10 cellular contexts compared by ENCODE assay signal in the genomic region with DNA sequence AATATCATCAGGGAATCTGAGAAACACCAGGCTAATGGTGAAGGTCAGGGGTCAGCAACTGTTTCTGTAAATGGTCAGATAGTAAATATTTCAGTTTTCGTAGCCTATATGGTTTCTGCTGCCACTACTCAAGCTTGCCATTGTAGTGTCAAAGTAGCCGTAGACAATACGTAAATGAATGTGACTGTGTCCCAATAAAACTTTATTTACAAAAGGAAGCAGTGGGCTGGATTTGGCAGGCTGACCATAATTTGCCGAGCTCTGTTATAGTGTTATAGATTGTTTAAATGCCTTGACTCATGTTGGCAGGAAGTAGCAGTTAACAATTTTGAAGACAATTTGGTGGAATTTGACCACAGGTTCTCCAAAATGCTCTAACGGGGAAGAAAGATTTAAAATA.
DNase-seq lines count a peak whose midpoint lies in the region; ATAC-seq and TF ChIP-seq lines count a peak whose summit lies in the region.
"Had no signal": no experiment of that assay in that cellular context is flagged by ENCODE, and none has a peak within 500 bp of the region (broad histone marks: within the 10 kb centered on the region; RNA-seq: fewer than 3 reads in every experiment).

No MANE protein-coding gene starts in this region.

- TF ChIP-seq POLR2A in prostate gland (IDR thresholded peaks at IDR 0.05): no peak

- H2AFZ ChIP-seq in GM23248: no peak overlapping the region
- no peak overlapping the region for H2AFZ ChIP-seq in hepatocyte

- H3K4me3 ChIP-seq in GM23248 (no peak overlapping the region), epithelial cell of esophagus (ENCODE audit: low read length) (no peak overlapping the region), prostate gland (no peak overlapping the region), hepatocyte (no peak overlapping the region)
- H3K4me3 ChIP-seq: skin epidermis had no signal

- no peaks in the 10 kb centered on the region for H3K9me3 ChIP-seq in GM23248 (ENCODE audit: low read depth)
- no peaks in the 10 kb centered on the region for H3K9me3 ChIP-seq in prostate gland
- H3K9me3 ChIP-seq in hepatocyte (ENCODE audit: low read depth): no peaks in the 10 kb centered on the region

- in situ Hi-C loops in GM23248 (cut with MboI): no loop called here

- H3K4me1 ChIP-seq in GM23248 (ENCODE audit: insufficient read depth): peaks cover 10% of the 10 kb centered on the region
- peaks cover 22% of the 10 kb centered on the region for H3K4me1 ChIP-seq in prostate gland (replicated peaks)
- peaks cover 4% of the 10 kb centered on the region for H3K4me1 ChIP-seq in hepatocyte (ENCODE audit: insufficient read depth)

- no peaks in the 10 kb centered on the region for H3K9me2 ChIP-seq in GM23248 (ENCODE audit: insufficient read depth)
- H3K9me2 ChIP-seq in hepatocyte (replicated peaks; ENCODE audit: insufficient read depth): no peaks in the 10 kb centered on the region

- H3K27me3 ChIP-seq in GM23248 (replicated peaks; ENCODE audit: insufficient read depth) (no peaks in the 10 kb centered on the region), prostate gland (replicated peaks; ENCODE audit: insufficient read depth) (no peaks in the 10 kb centered on the region), hepatocyte (no peaks in the 10 kb centered on the region)

- no peak overlapping the region for H3K9ac ChIP-seq in GM23248

- H4K20me1 ChIP-seq in GM23248 (ENCODE audit: insufficient read depth) (no peaks in the 10 kb centered on the region), hepatocyte (ENCODE audit: insufficient read depth, poor library complexity, severe bottlenecking) (peaks cover 4% of the 10 kb centered on the region)

- H3K79me2 ChIP-seq in GM23248 (ENCODE audit: insufficient read depth) (peaks cover 98% of the 10 kb centered on the region), hepatocyte (peaks cover 85% of the 10 kb centered on the region)

- intact Hi-C loops in prostate gland (cut with DNase I): no loop called here

- TF ChIP-seq CTCF in epithelial cell of esophagus (IDR thresholded peaks at IDR 0.05; ENCODE audit: insufficient read depth, low read depth, low read length, missing control alignments): no peak
- TF ChIP-seq CTCF in prostate gland (IDR thresholded peaks at IDR 0.05): no peak
- no peak for TF ChIP-seq CTCF in hepatocyte (IDR thresholded peaks at IDR 0.05; ENCODE audit: poor library complexity)

- DNase-seq in GM23248 (peak; percentile 23), NOMO-1 (lab: John Stamatoyannopoulos, UW; ENCODE audit: unreplicated experiment in 2 of 2) (peak; percentile 55 to 83), epithelial cell of esophagus (ENCODE audit: low read depth) (peak; percentile 24), prostate gland (ENCODE audit: low spot score) (no peak), hepatocyte (ENCODE audit: low spot score) (no peak)
- DNase-seq: activated CD4-positive, alpha-beta memory T cell treated with anti-CD3 and anti-CD28 coated beads for 36 hours; MM.1S had no signal

- H3F3A ChIP-seq in GM23248 (ENCODE audit: insufficient read depth): peaks cover 18% of the 10 kb centered on the region; the same call in 1 of the 2 replicates

- H3K36me3 ChIP-seq in GM23248 (ENCODE audit: low read depth) (peaks cover 29% of the 10 kb centered on the region; the same call in 1 of the 2 replicates), prostate gland (no peaks in the 10 kb centered on the region), hepatocyte (replicated peaks; ENCODE audit: insufficient read depth, low read depth) (no peaks in the 10 kb centered on the region)

- no peak overlapping the region for H3K27ac ChIP-seq in GM23248
- H3K27ac ChIP-seq in prostate gland: peak overlapping the region; percentile 42 to 81
- H3K27ac ChIP-seq in hepatocyte: no peak overlapping the region

- 76 to 78% methylated on average over 5 of the region's 5 CpGs for WGBS in GM23248 (ENCODE audit: low coverage in 1 of 2, low lambda C conversion rate in 2 of 2, missing lambda C conversion rate in 2 of 2), 2 experiments
- WGBS in prostate gland: 58% methylated on average over 5 of the region's 5 CpGs
- 69% methylated on average over 5 of the region's 5 CpGs for WGBS in hepatocyte (ENCODE audit: low lambda C conversion rate, missing lambda C conversion rate)

- H3K4me2 ChIP-seq in GM23248 (ENCODE audit: unreplicated experiment): no peak overlapping the region
- no peak overlapping the region for H3K4me2 ChIP-seq in hepatocyte

- ATAC-seq in GM21717 (IDR thresholded peaks at IDR 0.05; ENCODE audit: unreplicated experiment) (no peak), HG02885 (IDR thresholded peaks at IDR 0.05; ENCODE audit: poor library complexity, unreplicated experiment) (no peak)

Comparison
In these comparisons a context has a peak if more than half of its experiments do, and no peak if none do; other contexts are left out.
1. DNase-seq: peak in GM23248 (single experiment), NOMO-1 (2 of 2) and epithelial cell of esophagus (single experiment); none in prostate gland (single experiment) and hepatocyte (single experiment).
2. H3K27ac ChIP-seq: peak in prostate gland (2 of 2); none in GM23248 (single experiment) and hepatocyte (single experiment).